ENCODE assay signal across 29 cellular contexts in genomic region chr1:61644303-61644702, GRCh38.
"Had no signal": no experiment of that assay in that cellular context is flagged by ENCODE, and none has a peak within 500 bp of the region (broad histone marks: within the 10 kb centered on the region; RNA-seq: fewer than 3 reads in every experiment).

No MANE protein-coding gene starts in this region.

- H3K27me3 Mint-ChIP-seq: activated B cell treated with CpG ODN at 0.5 μM for 24 hours; activated CD4-positive, alpha-beta memory T cell treated with anti-CD3 and anti-CD28 coated beads for 36 hours; activated CD4-positive, alpha-beta T cell treated with anti-CD3 and anti-CD28 coated beads, Interleukin-2, amount 10 ng/mL, durations not matched to agents 24 days and 14 days; activated CD8-positive, alpha-beta memory T cell treated with anti-CD3 and anti-CD28 coated beads, Interleukin-2, amount 10 ng/mL, durations not matched to agents 7 days and 5 days; activated naive CD4-positive, alpha-beta T cell treated with anti-CD3 and anti-CD28 coated beads, Interleukin-2, amount 50 U/mL, for 24 hours; activated naive CD8-positive, alpha-beta T cell treated with anti-CD3 and anti-CD28 coated beads, Interleukin-2, amount 10 ng/mL, durations not matched to agents 7 days and 5 days; activated T-cell treated with anti-CD3 and anti-CD28 coated beads, Interleukin-2, amount 50 U/mL, for 24 hours; central memory CD8-positive, alpha-beta T cell had no signal

- DNase-seq: activated B cell treated with CpG ODN at 0.5 μM for 24 hours; activated CD4-positive, alpha-beta memory T cell treated with anti-CD3 and anti-CD28 coated beads for 36 hours; activated CD4-positive, alpha-beta T cell treated with anti-CD3 and anti-CD28 coated beads for 4 hours; activated CD4-positive, alpha-beta T cell treated with anti-CD3 and anti-CD28 coated beads, Interleukin-2, amount 10 ng/mL, durations not matched to agents 24 days and 14 days; activated CD4-positive, alpha-beta T cell treated with anti-CD3 and anti-CD28 coated beads, Interleukin-2, amount 50 U/mL, for 1 hour; activated CD4-positive, alpha-beta T cell treated with anti-CD3 and anti-CD28 coated beads, Interleukin-2, amount 50 U/mL, for 4 hours; activated CD4-positive, CD25-positive, alpha-beta regulatory T cell treated with anti-CD3 and anti-CD28 coated beads, Interleukin-2, amount 50 U/mL, for 72 hours; activated CD8-positive, alpha-beta memory T cell treated with anti-CD3 and anti-CD28 coated beads for 24 hours; activated CD8-positive, alpha-beta memory T cell treated with anti-CD3 and anti-CD28 coated beads, Interleukin-2, amount 10 ng/mL, durations not matched to agents 7 days and 5 days; activated CD8-positive, alpha-beta memory T cell treated with anti-CD3 and anti-CD28 coated beads, Interleukin-2, amount 50 U/mL, for 48 hours; activated CD8-positive, alpha-beta T cell treated with anti-CD3 and anti-CD28 coated beads for 36 hours; activated effector memory CD4-positive, alpha-beta T cell treated with Interleukin-2 at 50 U/mL for 16 hours; activated gamma-delta T cell; activated naive CD4-positive, alpha-beta T cell treated with anti-CD3 and anti-CD28 coated beads, Interleukin-2, amount 10 ng/mL, durations not matched to agents 7 days and 5 days; activated naive CD4-positive, alpha-beta T cell treated with Interleukin-2 at 50 U/mL for 16 hours; activated naive CD8-positive, alpha-beta T cell treated with anti-CD3 and anti-CD28 coated beads, Interleukin-2, amount 10 ng/mL, durations not matched to agents 7 days and 5 days; activated naive CD8-positive, alpha-beta T cell treated with anti-CD3 and anti-CD28 coated beads, Interleukin-2, amount 50 U/mL, for 24 hours; activated T-cell treated with anti-CD3 and anti-CD28 coated beads, Interleukin-2, amount 50 U/mL, for 24 hours; activated T-cell treated with anti-CD3 and anti-CD28 coated beads, Interleukin-2, amount 50 U/mL, for 48 hours; caudate nucleus; cerebellar nuclear complex; T-cell; T-helper 17 cell had no signal

- H3K4me3 ChIP-seq: cardiac muscle cell had no signal

- H3K36me3 ChIP-seq: cardiac muscle cell had no signal

- H3K36me3 Mint-ChIP-seq: activated CD4-positive, alpha-beta memory T cell treated with anti-CD3 and anti-CD28 coated beads for 36 hours; activated CD8-positive, alpha-beta memory T cell treated with anti-CD3 and anti-CD28 coated beads, Interleukin-2, amount 10 ng/mL, durations not matched to agents 7 days and 5 days; activated naive CD4-positive, alpha-beta T cell treated with anti-CD3 and anti-CD28 coated beads, Interleukin-2, amount 10 ng/mL, durations not matched to agents 7 days and 5 days; activated naive CD4-positive, alpha-beta T cell treated with anti-CD3 and anti-CD28 coated beads, Interleukin-2, amount 50 U/mL, for 24 hours; activated naive CD8-positive, alpha-beta T cell; activated naive CD8-positive, alpha-beta T cell treated with anti-CD3 and anti-CD28 coated beads, Interleukin-2, amount 10 ng/mL, durations not matched to agents 7 days and 5 days; brain; T-cell had no signal

- ATAC-seq: activated CD8-positive, alpha-beta memory T cell treated with anti-CD3 and anti-CD28 coated beads, Interleukin-2, amount 10 ng/mL, durations not matched to agents 7 days and 5 days; activated CD8-positive, alpha-beta T cell treated with anti-CD3 and anti-CD28 coated beads for 36 hours; activated naive CD8-positive, alpha-beta T cell treated with anti-CD3 and anti-CD28 coated beads, Interleukin-2, amount 50 U/mL, for 24 hours; T-cell; T-helper 17 cell had no signal

- H3K9me3 Mint-ChIP-seq: activated B cell treated with CpG ODN at 0.5 μM for 24 hours; activated CD4-positive, alpha-beta memory T cell treated with anti-CD3 and anti-CD28 coated beads for 36 hours; activated CD4-positive, alpha-beta T cell treated with anti-CD3 and anti-CD28 coated beads, Interleukin-2, amount 10 ng/mL, durations not matched to agents 24 days and 14 days; activated CD8-positive, alpha-beta T cell treated with anti-CD3 and anti-CD28 coated beads for 36 hours; activated naive CD4-positive, alpha-beta T cell treated with anti-CD3 and anti-CD28 coated beads, Interleukin-2, amount 10 ng/mL, durations not matched to agents 7 days and 5 days; activated naive CD4-positive, alpha-beta T cell treated with anti-CD3 and anti-CD28 coated beads, Interleukin-2, amount 50 U/mL, for 24 hours; activated naive CD8-positive, alpha-beta T cell treated with anti-CD3 and anti-CD28 coated beads, Interleukin-2, amount 10 ng/mL, durations not matched to agents 7 days and 5 days; activated naive CD8-positive, alpha-beta T cell treated with anti-CD3 and anti-CD28 coated beads, Interleukin-2, amount 50 U/mL, for 24 hours; activated T-cell treated with anti-CD3 and anti-CD28 coated beads, Interleukin-2, amount 50 U/mL, for 24 hours; activated T-helper 2 cell treated with anti-CD3 and anti-CD28 coated beads, Interferon-gamma antibody, Interleukin-2, Interleukin-4, amounts not matched to agents 10 μg/mL and 5 μg/mL and 100 μg/mL, durations not matched to agents 14 hours and 24 hours and 36 hours; central memory CD8-positive, alpha-beta T cell; T-cell had no signal

- H3K27me3 ChIP-seq: cardiac muscle cell had no signal

- H3K27ac Mint-ChIP-seq: activated B cell treated with CpG ODN at 0.5 μM for 24 hours; activated CD4-positive, alpha-beta memory T cell treated with anti-CD3 and anti-CD28 coated beads for 36 hours; activated CD4-positive, alpha-beta T cell treated with anti-CD3 and anti-CD28 coated beads, Interleukin-2, amount 10 ng/mL, durations not matched to agents 24 days and 14 days; activated CD8-positive, alpha-beta memory T cell treated with anti-CD3 and anti-CD28 coated beads, Interleukin-2, amount 10 ng/mL, durations not matched to agents 7 days and 5 days; activated CD8-positive, alpha-beta T cell treated with anti-CD3 and anti-CD28 coated beads for 36 hours; activated naive CD4-positive, alpha-beta T cell treated with anti-CD3 and anti-CD28 coated beads, Interleukin-2, amount 10 ng/mL, durations not matched to agents 7 days and 5 days; activated naive CD4-positive, alpha-beta T cell treated with anti-CD3 and anti-CD28 coated beads, Interleukin-2, amount 50 U/mL, for 24 hours; activated naive CD8-positive, alpha-beta T cell; activated naive CD8-positive, alpha-beta T cell treated with anti-CD3 and anti-CD28 coated beads, Interleukin-2, amount 10 ng/mL, durations not matched to agents 7 days and 5 days; activated naive CD8-positive, alpha-beta T cell treated with anti-CD3 and anti-CD28 coated beads, Interleukin-2, amount 50 U/mL, for 24 hours; activated T-cell treated with anti-CD3 and anti-CD28 coated beads, Interleukin-2, amount 50 U/mL, for 24 hours; activated T-helper 2 cell treated with anti-CD3 and anti-CD28 coated beads, Interferon-gamma antibody, Interleukin-2, Interleukin-4, amounts not matched to agents 10 μg/mL and 5 μg/mL and 100 μg/mL, durations not matched to agents 14 hours and 24 hours and 36 hours; T-cell; T-helper 17 cell had no signal

- H3K4me3 Mint-ChIP-seq: activated B cell treated with CpG ODN at 0.5 μM for 24 hours; activated CD4-positive, alpha-beta memory T cell treated with anti-CD3 and anti-CD28 coated beads for 36 hours; activated CD4-positive, alpha-beta T cell treated with anti-CD3 and anti-CD28 coated beads, Interleukin-2, amount 10 ng/mL, durations not matched to agents 24 days and 14 days; activated CD8-positive, alpha-beta memory T cell treated with anti-CD3 and anti-CD28 coated beads, Interleukin-2, amount 10 ng/mL, durations not matched to agents 7 days and 5 days; activated CD8-positive, alpha-beta T cell treated with anti-CD3 and anti-CD28 coated beads for 36 hours; activated naive CD4-positive, alpha-beta T cell treated with anti-CD3 and anti-CD28 coated beads, Interleukin-2, amount 10 ng/mL, durations not matched to agents 7 days and 5 days; activated naive CD4-positive, alpha-beta T cell treated with anti-CD3 and anti-CD28 coated beads, Interleukin-2, amount 50 U/mL, for 24 hours; activated naive CD8-positive, alpha-beta T cell; activated naive CD8-positive, alpha-beta T cell treated with anti-CD3 and anti-CD28 coated beads, Interleukin-2, amount 10 ng/mL, durations not matched to agents 7 days and 5 days; activated naive CD8-positive, alpha-beta T cell treated with anti-CD3 and anti-CD28 coated beads, Interleukin-2, amount 50 U/mL, for 24 hours; activated T-cell treated with anti-CD3 and anti-CD28 coated beads, Interleukin-2, amount 50 U/mL, for 24 hours; brain; central memory CD8-positive, alpha-beta T cell; T-cell; T-helper 17 cell had no signal

- H3K27ac ChIP-seq: cardiac muscle cell had no signal
